In the genomic region with DNA sequence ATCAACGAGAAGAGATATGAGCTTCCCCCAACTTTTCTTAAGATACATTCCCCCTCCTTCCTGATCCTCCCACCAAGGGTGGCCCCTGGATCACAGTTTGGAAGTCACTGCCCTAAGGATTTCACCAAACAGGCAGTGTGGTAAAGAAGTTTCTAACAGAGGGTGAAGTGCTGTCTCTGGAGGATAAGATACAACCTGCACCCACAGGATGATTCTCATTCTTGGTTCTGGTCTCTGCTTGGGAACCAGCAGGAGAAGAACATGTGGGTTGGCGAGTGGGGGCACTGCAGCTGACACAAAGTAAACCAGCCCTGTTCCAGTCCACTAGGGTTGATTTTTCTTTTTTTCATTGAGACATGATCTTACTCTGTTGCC, we compare ENCODE assay signal across 10 cellular contexts. TPM values are rescaled to one million over a fixed set of nuclear protein-coding genes. Genes with fewer than 3 reads are reported as not detected.
A peak's percentile ranks its signal among the peaks of the same experiment; 100 is the strongest.
DNase-seq lines count a peak whose midpoint lies in the region; ATAC-seq and TF ChIP-seq lines count a peak whose summit lies in the region.
"Had no signal": no experiment of that assay in that cellular context is flagged by ENCODE, and none has a peak within 500 bp of the region (broad histone marks: within the 10 kb centered on the region; RNA-seq: fewer than 3 reads in every experiment).

No MANE protein-coding gene starts in this region.

- no peak overlapping the region for H2AFZ ChIP-seq in HCT116 (ENCODE audit: low read depth, low read length, poor library complexity, severe bottlenecking)

- TF ChIP-seq CTCF in HCT116 (IDR thresholded peaks at IDR 0.05 in 2 of 3, conservative IDR thresholded peaks at IDR 0.05 in 1 of 3; ENCODE audit: borderline replicate concordance in 1 of 3, insufficient read depth in 1 of 3, low read depth in 2 of 3, low read length in 2 of 3) (no peak), foreskin keratinocyte (conservative IDR thresholded peaks at IDR 0.05) (no peak)

- peak overlapping the region; percentile 15; the same call in 1 of the 2 replicates for H3K9ac ChIP-seq in HCT116 (ENCODE audit: low read length)

- BruUV-seq in HCT116 (replicated peaks; lab: Mats Ljungman, UMichigan): no TSS peak

- H3K9me2 ChIP-seq in HCT116 (ENCODE audit: insufficient read depth): no peaks in the 10 kb centered on the region

- peak overlapping the region; percentile 41 for H3K27ac Mint-ChIP-seq in activated CD8-positive, alpha-beta T cell treated with anti-CD3 and anti-CD28 coated beads, Interleukin-2, amount 10 ng/mL, durations not matched to agents 7 days and 5 days
- peak overlapping the region; percentile 44 for H3K27ac Mint-ChIP-seq in stimulated activated effector memory CD8-positive, alpha-beta T cell treated with anti-CD3 and anti-CD28 coated beads, Interleukin-12 subunit alpha, Interleukin-12 subunit beta, amount 100 ng/mL, for 72 hours

- TF ChIP-seq POLR2A in HCT116 (IDR thresholded peaks at IDR 0.05; ENCODE audit: borderline replicate concordance, extremely low read depth, insufficient read depth, insufficient read length): no peak

- POLR2A ChIA-PET in HCT116 (lab: Charles Lee): interaction anchor here (2.1 to 2.2 kb wide), 2 partner anchors 9 to 10 kb away, joined by 8 to 13 read pairs; a partner anchor contains a TSS
- POLR2A ChIA-PET in activated CD8-positive, alpha-beta T cell treated with anti-CD3 and anti-CD28 coated beads, Interleukin-2, amount 10 ng/mL, durations not matched to agents 7 days and 5 days (lab: Charles Lee): interaction anchor here (0.6 to 8.6 kb wide), 2 partner anchors 9 to 44 kb away, joined by 3 to 97 read pairs; a partner anchor contains a TSS

- ATAC-seq in HCT116: peak; percentile 28; the same call in 1 of the 2 replicates
- ATAC-seq in activated CD8-positive, alpha-beta T cell treated with anti-CD3 and anti-CD28 coated beads, Interleukin-2, amount 10 ng/mL, durations not matched to agents 7 days and 5 days: no peak
- ATAC-seq in foreskin keratinocyte: peak; percentile 3
- ATAC-seq in stimulated activated effector memory CD8-positive, alpha-beta T cell treated with anti-CD3 and anti-CD28 coated beads, Interleukin-12 subunit alpha, Interleukin-12 subunit beta, amount 100 ng/mL, for 72 hours: no peak
- ATAC-seq in activated CD4-positive, CD25-positive, alpha-beta regulatory T cell treated with anti-CD3 and anti-CD28 coated beads, Interleukin-2, amount 50 U/mL, for 24 hours: no peak

- peaks cover 89% of the 10 kb centered on the region for H3K4me1 Mint-ChIP-seq in activated CD8-positive, alpha-beta T cell treated with anti-CD3 and anti-CD28 coated beads, Interleukin-2, amount 10 ng/mL, durations not matched to agents 7 days and 5 days (ENCODE audit: low read depth)
- H3K4me1 Mint-ChIP-seq in stimulated activated effector memory CD8-positive, alpha-beta T cell treated with anti-CD3 and anti-CD28 coated beads, Interleukin-12 subunit alpha, Interleukin-12 subunit beta, amount 100 ng/mL, for 72 hours: peaks cover 74% of the 10 kb centered on the region

- H3K4me3 ChIP-seq in HCT116 (replicated peaks in 1 of 2; ENCODE audit: low read depth in 1 of 2, low read length in 2 of 2): no peak overlapping the region
- H3K4me3 ChIP-seq: skin epidermis had no signal

- H3K4me1 ChIP-seq in HCT116 (ENCODE audit: control insufficient read depth in 1 of 2, insufficient read depth in 2 of 2, low read length in 2 of 2): peaks cover 50 to 81% of the 10 kb centered on the region in 2 experiments
- peaks cover 40% of the 10 kb centered on the region for H3K4me1 ChIP-seq in foreskin keratinocyte

- no peaks in the 10 kb centered on the region for H3K27me3 Mint-ChIP-seq in activated CD8-positive, alpha-beta T cell treated with anti-CD3 and anti-CD28 coated beads, Interleukin-2, amount 10 ng/mL, durations not matched to agents 7 days and 5 days (ENCODE audit: low read depth)

- H3K36me3 ChIP-seq in HCT116 (ENCODE audit: control insufficient read depth in 1 of 2, insufficient read depth in 2 of 2, low read length in 2 of 2): peaks cover 0 to 12% of the 10 kb centered on the region in 2 experiments; a peak in 1 of 4 replicates

- H3K4me2 ChIP-seq in HCT116 (ENCODE audit: low read length): peak overlapping the region; percentile 43

- DNase-seq in HCT116 (ENCODE audit: low read depth, low spot score) (no peak), foreskin keratinocyte (no peak), NCI-H82 (lab: John Stamatoyannopoulos, UW) (no peak)
- no peak for DNase-seq in activated CD8-positive, alpha-beta T cell treated with anti-CD3 and anti-CD28 coated beads, Interleukin-2, amount 10 ng/mL, durations not matched to agents 7 days and 5 days
- no peak for DNase-seq in stimulated activated effector memory CD8-positive, alpha-beta T cell treated with anti-CD3 and anti-CD28 coated beads, Interleukin-12 subunit alpha, Interleukin-12 subunit beta, amount 100 ng/mL, for 72 hours (ENCODE audit: low spot score in 2 of 2)
- no peak for DNase-seq in activated CD8-positive, alpha-beta memory T cell treated with anti-CD3 and anti-CD28 coated beads, Interleukin-2, amount 50 U/mL, for 4 hours
- DNase-seq: activated CD4-positive, alpha-beta T cell treated with anti-CD3 and anti-CD28 coated beads for 4 hours; MV-4-11 had no signal

- peaks cover 71% of the 10 kb centered on the region for H3K36me3 Mint-ChIP-seq in activated CD8-positive, alpha-beta T cell treated with anti-CD3 and anti-CD28 coated beads, Interleukin-2, amount 10 ng/mL, durations not matched to agents 7 days and 5 days (ENCODE audit: low read depth)
- peaks cover 87% of the 10 kb centered on the region for H3K36me3 Mint-ChIP-seq in stimulated activated effector memory CD8-positive, alpha-beta T cell treated with anti-CD3 and anti-CD28 coated beads, Interleukin-12 subunit alpha, Interleukin-12 subunit beta, amount 100 ng/mL, for 72 hours

- H3K9me3 Mint-ChIP-seq in activated CD8-positive, alpha-beta T cell treated with anti-CD3 and anti-CD28 coated beads, Interleukin-2, amount 10 ng/mL, durations not matched to agents 7 days and 5 days (ENCODE audit: insufficient read depth): peaks cover 5% of the 10 kb centered on the region
- H3K9me3 Mint-ChIP-seq in stimulated activated effector memory CD8-positive, alpha-beta T cell treated with anti-CD3 and anti-CD28 coated beads, Interleukin-12 subunit alpha, Interleukin-12 subunit beta, amount 100 ng/mL, for 72 hours: no peaks in the 10 kb centered on the region

- no peak overlapping the region for H3K4me3 Mint-ChIP-seq in activated CD8-positive, alpha-beta T cell treated with anti-CD3 and anti-CD28 coated beads, Interleukin-2, amount 10 ng/mL, durations not matched to agents 7 days and 5 days
- H3K4me3 Mint-ChIP-seq in stimulated activated effector memory CD8-positive, alpha-beta T cell treated with anti-CD3 and anti-CD28 coated beads, Interleukin-12 subunit alpha, Interleukin-12 subunit beta, amount 100 ng/mL, for 72 hours: no peak overlapping the region

- no peaks in the 10 kb centered on the region for H3K9me3 ChIP-seq in HCT116 (ENCODE audit: control insufficient read depth in 1 of 2, insufficient read depth in 1 of 2, low read depth in 1 of 2, low read length in 2 of 2)

- peaks cover 42% of the 10 kb centered on the region; the same call in 1 of the 2 replicates for H4K20me1 ChIP-seq in HCT116 (ENCODE audit: insufficient read depth)

- intact Hi-C loops in HCT116 (cut with micrococcal nuclease): no loop called here

- peak overlapping the region; percentile 26; the same call in 1 of the 2 replicates for H3K27ac ChIP-seq in HCT116 (ENCODE audit: low read depth, low read length)
- H3K27ac ChIP-seq in foreskin keratinocyte: no peak overlapping the region

- peaks cover 100% of the 10 kb centered on the region for H3K79me2 ChIP-seq in HCT116 (ENCODE audit: insufficient read depth, low read length)

- H3K27me3 ChIP-seq in HCT116 (ENCODE audit: insufficient read depth, low read length) (no peaks in the 10 kb centered on the region), foreskin keratinocyte (no peaks in the 10 kb centered on the region)

- CTCF ChIA-PET in HCT116 (lab: Charles Lee): interaction anchor here (1.1 to 2.6 kb wide), 8 partner anchors 8 to 107 kb away, joined by 3 to 22 read pairs (median 6); a partner anchor contains a TSS
- CTCF ChIA-PET in activated CD8-positive, alpha-beta T cell treated with anti-CD3 and anti-CD28 coated beads, Interleukin-2, amount 10 ng/mL, durations not matched to agents 7 days and 5 days (lab: Charles Lee): interaction anchor here (1.1 to 2.7 kb wide), 9 partner anchors 9 to 107 kb away, joined by 3 to 25 read pairs (median 4); a partner anchor contains a TSS

- RAD21 ChIA-PET in HCT116 (lab: Charles Lee; ENCODE audit: low non-redundant PET in 1 of 2, low total read pairs in 2 of 2, uncharacterized antibody in 2 of 2, unreplicated experiment in 2 of 2): no interaction called here

- TF ChIP-seq RAD21 in HCT116 (IDR thresholded peaks at IDR 0.05; ENCODE audit: low read depth): no peak

TF ChIP-seq in HCT116, 20 proteins besides CTCF, POLR2A, EP300 and RAD21:
- TF ChIP-seq ZFX (IDR thresholded peaks at IDR 0.05): no peak
- no peak for TF ChIP-seq FOSL1 (IDR thresholded peaks at IDR 0.05; ENCODE audit: low read depth)
- TF ChIP-seq TCF7L2 (IDR thresholded peaks at IDR 0.05; ENCODE audit: borderline replicate concordance, extremely low read depth, insufficient read depth, insufficient read length): no peak
- no peak for TF ChIP-seq SRF (IDR thresholded peaks at IDR 0.05; ENCODE audit: low read depth)
- TF ChIP-seq, protein P1, sequence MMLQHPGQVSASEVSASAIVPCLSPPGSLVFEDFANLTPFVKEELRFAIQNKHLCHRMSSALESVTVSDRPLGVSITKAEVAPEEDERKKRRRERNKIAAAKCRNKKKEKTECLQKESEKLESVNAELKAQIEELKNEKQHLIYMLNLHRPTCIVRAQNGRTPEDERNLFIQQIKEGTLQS (IDR thresholded peaks at IDR 0.05): no peak
- no peak for TF ChIP-seq CBX3 (IDR thresholded peaks at IDR 0.05; ENCODE audit: low read depth)
- TF ChIP-seq SIN3A (IDR thresholded peaks at IDR 0.05; ENCODE audit: low read depth): no peak
- no peak for TF ChIP-seq ELF1 (IDR thresholded peaks at IDR 0.05; ENCODE audit: borderline replicate concordance, low read depth)
- TF ChIP-seq YY1 (IDR thresholded peaks at IDR 0.05; ENCODE audit: extremely low read depth, insufficient replicate concordance, low read depth, low read length): no peak

RNA-seq across cellular contexts. Expression of a gene that starts 9.3 kb away (rescaled TPM):
- total RNA-seq in HCT116 (2021; ENCODE audit: unreplicated experiment) (106 TPM), foreskin keratinocyte (85.0 TPM in 2 replicates)
- polyA plus RNA-seq in HCT116 (2012): 66.5 and 78.3 TPM in 2 replicates
- total RNA-seq in activated CD8-positive, alpha-beta T cell treated with anti-CD3 and anti-CD28 coated beads, Interleukin-2, amount 10 ng/mL, durations not matched to agents 7 days and 5 days: 10 to 100 TPM; 61.3 to 64.3 TPM
- polyA plus RNA-seq in foreskin keratinocyte: 47.1 and 59.4 TPM in 2 replicates

RNA-seq across cellular contexts. Expression of a gene that starts 42.6 kb away (rescaled TPM):
- 328 TPM for total RNA-seq in HCT116 (2021; ENCODE audit: unreplicated experiment)
- 376 and 446 TPM in 2 replicates for polyA plus RNA-seq in HCT116 (2012)
- total RNA-seq in activated CD8-positive, alpha-beta T cell treated with anti-CD3 and anti-CD28 coated beads, Interleukin-2, amount 10 ng/mL, durations not matched to agents 7 days and 5 days: 100 to 1,000 TPM; 329 to 350 TPM
- total RNA-seq in foreskin keratinocyte: 140 and 159 TPM in 2 replicates
- 417 and 454 TPM in 2 replicates for polyA plus RNA-seq in foreskin keratinocyte

Comparison
In these comparisons a context has a peak if more than half of its experiments do, and no peak if none do; other contexts are left out.
1. ATAC-seq: peak in HCT116 (single experiment) and foreskin keratinocyte (single experiment); none in activated CD8-positive, alpha-beta T cell treated with anti-CD3 and anti-CD28 coated beads, Interleukin-2, amount 10 ng/mL, durations not matched to agents 7 days and 5 days (single experiment), stimulated activated effector memory CD8-positive, alpha-beta T cell treated with anti-CD3 and anti-CD28 coated beads, Interleukin-12 subunit alpha, Interleukin-12 subunit beta, amount 100 ng/mL, for 72 hours (single experiment) and activated CD4-positive, CD25-positive, alpha-beta regulatory T cell treated with anti-CD3 and anti-CD28 coated beads, Interleukin-2, amount 50 U/mL, for 24 hours (0 of 2).